ENCODE assay signal across 26 cellular contexts in genomic region chr10:118304521-118304920, GRCh38. TPM values are rescaled to one million over a fixed set of nuclear protein-coding genes. Genes with fewer than 3 reads are reported as not detected.
DNase-seq lines count a peak whose midpoint lies in the region; ATAC-seq, FAIRE-seq and TF ChIP-seq lines count a peak whose summit lies in the region.
"Had no signal": no experiment of that assay in that cellular context is flagged by ENCODE, and none has a peak within 500 bp of the region (broad histone marks: within the 10 kb centered on the region; RNA-seq: fewer than 3 reads in every experiment).

No MANE protein-coding gene starts in this region.

- CTCF ChIA-PET in GM12878 (lab: Yijun Ruan, JAX), result no interaction called here

- H3K36me3 ChIP-seq in GM12878 (ENCODE audit: control insufficient read depth in 2 of 2, insufficient read depth in 2 of 2, low read length in 1 of 2), result peaks cover 0 to 13% of the 10 kb centered on the region in 2 experiments; a peak in 3 of 4 replicates
- H3K36me3 ChIP-seq in small intestine (ENCODE audit: control insufficient read depth in 2 of 2, insufficient read depth in 2 of 2, low read length in 2 of 2), result peaks cover 0 to 4% of the 10 kb centered on the region in 2 donors

- intact Hi-C loops in GM12878 (cut with micrococcal nuclease; ENCODE audit: unreplicated experiment), result no loop called here

- no peak overlapping the region for H2AFZ ChIP-seq in GM12878 (ENCODE audit: control insufficient read depth, low read depth, low read length)

- DNase-seq in NCI-H69 (lab: John Stamatoyannopoulos, UW) (peak; percentile 77), GM12878 (ENCODE audit: low read depth, low spot score) (no peak), foreskin keratinocyte (peak; percentile 4 to 9), small intestine (peak; percentile 18), hepatic stellate cell (ENCODE audit: low spot score) (no peak), DMS53 treated with DMSO at 0.1 percent for 48 hours (lab: John Stamatoyannopoulos, UW; ENCODE audit: unreplicated experiment) (no peak)
- DNase-seq: Caco-2; CD4-positive, alpha-beta memory T cell; DMS79 treated with DMSO at 0.1 percent for 48 hours; GF-D8; Kasumi-1; NCI-H1092 treated with DMSO at 0.1 percent for 48 hours; NCI-H1436; NCI-H187; NCI-H2081 treated with DMSO at 0.1 percent for 48 hours; NCI-H2171; NCI-H226; NCI-H524 treated with DMSO at 0.1 percent for 48 hours; SHP77 had no signal

- TF ChIP-seq RAD21 in GM12878 (IDR thresholded peaks at IDR 0.05; ENCODE audit: insufficient read depth, low read depth, low read length), result no peak

- RAD21 ChIA-PET in GM12878 (lab: Charles Lee; ENCODE audit: unreplicated experiment), result no interaction called here

- no peak overlapping the region for H3K9ac ChIP-seq in GM12878 (ENCODE audit: control insufficient read depth, insufficient read depth, low read length)

- H3K9me3 ChIP-seq in GM12878 (replicated peaks; ENCODE audit: control insufficient read depth, insufficient read depth, low read length) (no peaks in the 10 kb centered on the region), small intestine (ENCODE audit: control insufficient read depth, low read depth) (no peaks in the 10 kb centered on the region)
- H3K9me3 ChIP-seq: Caco-2 had no signal

- in situ Hi-C loops in GM12878 (cut with MboI), result no loop called here

- TF ChIP-seq CTCF in GM12878 (IDR thresholded peaks at IDR 0.05 in 2 of 3, conservative IDR thresholded peaks at IDR 0.05 in 1 of 3; ENCODE audit: control insufficient read depth in 2 of 3, extremely low read depth in 1 of 3, insufficient read depth in 1 of 3, low read depth in 3 of 3, low read length in 3 of 3) (no peak), foreskin keratinocyte (conservative IDR thresholded peaks at IDR 0.05) (no peak)

- H3K79me2 ChIP-seq in GM12878 (ENCODE audit: control insufficient read depth, insufficient read depth, low read length), result no peaks in the 10 kb centered on the region

- H3K4me1 ChIP-seq in GM12878 (ENCODE audit: control insufficient read depth, insufficient read depth, low read length), result no peaks in the 10 kb centered on the region
- peaks cover 4% of the 10 kb centered on the region for H3K4me1 ChIP-seq in foreskin keratinocyte
- H3K4me1 ChIP-seq in small intestine (ENCODE audit: control insufficient read depth in 2 of 2, insufficient read depth in 1 of 2, low read depth in 1 of 2, low read length in 1 of 2), result no peaks in the 10 kb centered on the region
- H3K4me1 ChIP-seq: Caco-2 had no signal

- 98% methylated on average over 6 of the region's 6 CpGs for WGBS in GM12878 (ENCODE audit: insufficient coverage, insufficient replicate concordance, low lambda C conversion rate, missing lambda C conversion rate)
- 87 to 93% (median 92%) methylated on average over 6 of the region's 6 CpGs for WGBS in small intestine, 3 donors

- FAIRE-seq in GM12878 (lab: Jason Lieb, UNC) (no peak), small intestine (lab: Jason Lieb, UNC) (no peak)
- FAIRE-seq: GM19239, H54, HTR-8/SVneo, K562 had no signal

- H3K4me3 ChIP-seq in GM12878 (no peak overlapping the region), small intestine (ENCODE audit: low read depth in 1 of 2, low read length in 2 of 2) (no peak overlapping the region)
- H3K4me3 ChIP-seq: K562 had no signal

- no peak; the same call in 1 of the 2 replicates for TF ChIP-seq POLR2A in GM12878 (IDR thresholded peaks at IDR 0.05; ENCODE audit: low read depth, low read length)

- no peak overlapping the region for H3K27ac ChIP-seq in GM12878 (ENCODE audit: control insufficient read depth, insufficient read depth)
- H3K27ac ChIP-seq in foreskin keratinocyte, result no peak overlapping the region
- H3K27ac ChIP-seq in small intestine (ENCODE audit: low read depth in 1 of 2, low read length in 1 of 2), result no peak overlapping the region
- H3K27ac ChIP-seq: RWPE1 had no signal

- no peaks in the 10 kb centered on the region for H4K20me1 ChIP-seq in GM12878 (ENCODE audit: control insufficient read depth, insufficient read depth)

- no peak for ATAC-seq in GM12878
- ATAC-seq in foreskin keratinocyte, result peak; percentile 23
- no peak for ATAC-seq in HG02840 (IDR thresholded peaks at IDR 0.05; ENCODE audit: low FRiP score, unreplicated experiment)
- ATAC-seq: K562, Panc1 had no signal

- no peak for TF ChIP-seq EP300 in GM12878 (IDR thresholded peaks at IDR 0.05; ENCODE audit: borderline replicate concordance in 1 of 2, control insufficient read depth in 1 of 2, low read depth in 2 of 2, low read length in 2 of 2)

- H3K4me2 ChIP-seq in GM12878 (ENCODE audit: control insufficient read depth, insufficient read depth), result no peak overlapping the region

- SMC1A ChIA-PET in GM12878 (lab: Charles Lee; ENCODE audit: uncharacterized antibody, unreplicated experiment), result interaction anchor here (0.9 kb wide), 1 partner anchor 13 kb away, joined by 3 read pairs; no protein-coding TSS in a partner anchor

- H3K27me3 ChIP-seq in GM12878 (replicated peaks in 1 of 2; ENCODE audit: control insufficient read depth in 2 of 2, insufficient read depth in 2 of 2, low read length in 1 of 2), result no peaks in the 10 kb centered on the region
- H3K27me3 ChIP-seq in foreskin keratinocyte, result no peaks in the 10 kb centered on the region
- H3K27me3 ChIP-seq in small intestine (ENCODE audit: control insufficient read depth in 2 of 2, insufficient read depth in 2 of 2, low read length in 2 of 2), result no peaks in the 10 kb centered on the region

- POLR2A ChIA-PET in GM12878 (lab: Charles Lee), result no interaction called here

- BruUV-seq in GM12878 (replicated peaks; lab: Mats Ljungman, UMichigan), result no TSS peak

TF ChIP-seq in GM12878, 131 proteins besides CTCF, POLR2A, EP300 and RAD21:
- no peak for TF ChIP-seq ATF3 (IDR thresholded peaks at IDR 0.05; ENCODE audit: borderline replicate concordance, extremely low read depth, low read depth, low read length)
- TF ChIP-seq ZNF217 (IDR thresholded peaks at IDR 0.05), result no peak
- no peak for TF ChIP-seq RAD51 (IDR thresholded peaks at IDR 0.05)
- TF ChIP-seq BCL3 (IDR thresholded peaks at IDR 0.05; ENCODE audit: borderline replicate concordance, insufficient read depth, low read depth, low read length, poor library complexity, severe bottlenecking), result peak; percentile 27
- TF ChIP-seq YY1 (IDR thresholded peaks at IDR 0.05; ENCODE audit: low read depth, low read length), result no peak
- no peak for TF ChIP-seq MAX (IDR thresholded peaks at IDR 0.05; ENCODE audit: low read depth, low read length)
- TF ChIP-seq NRF1 (conservative IDR thresholded peaks at IDR 0.05; ENCODE audit: low read depth, low read length), result no peak
- TF ChIP-seq IKZF1 (conservative IDR thresholded peaks at IDR 0.05), result no peak
- no peak for TF ChIP-seq TBL1XR1 (IDR thresholded peaks at IDR 0.05; ENCODE audit: low read depth, low read length)

RNA-seq across cellular contexts. Expression of gene FAM204A, which starts 37.6 kb away (rescaled TPM):
- 95.6 and 97.4 TPM in 2 replicates for total RNA-seq in GM12878 (2013; cell fraction: nucleolus; rRNA removed)
- total RNA-seq in GM12878 (2014; rRNA removed) (24.5 and 30.8 TPM in 2 replicates), GM12878 (2014; rRNA removed; fragmentation: Illumina TruSeq; extraction: Trizol) (73.8 and 78.0 TPM in 2 replicates), GM12878 (2021) (53.7 and 57.6 TPM in 2 replicates), foreskin keratinocyte (76.5 and 84.3 TPM in 2 replicates)
- 15.3 TPM for polyA plus RNA-seq in GM12878 (2011; ENCODE audit: low read depth)
- polyA plus RNA-seq in GM12878 (2011; rRNA removed) (33.0 and 59.5 TPM in 2 replicates), GM12878 (2014; fragmentation: Illumina TruSeq; extraction: Trizol) (68.1 and 92.0 TPM in 2 replicates), GM12878 (2014; fragmentation: Nextera tagmentation; extraction: Ambion mirVana) (10 to 100 TPM; 87.2 to 96.0 TPM), GM12878 (2014; rRNA removed) (35.5 and 41.0 TPM in 2 replicates), GM12878 (2016; fragmentation: Nextera tagmentation; extraction: Ambion mirVana) (10 to 100 TPM; 67.2 to 75.9 TPM), foreskin keratinocyte (41.4 and 49.8 TPM in 2 replicates), small intestine (10 to 100 TPM; 32.9 to 49.4 (median 49.1) TPM)
- polyA plus RNA-seq in GM12878 (2011; cell fraction: cytosol; rRNA removed), result 14.4 and 17.2 TPM in 2 replicates
- 21.3 and 26.3 TPM in 2 replicates for polyA plus RNA-seq in GM12878 (2011; cell fraction: nucleus; rRNA removed)
- 40.1 and 43.1 TPM in 2 replicates for polyA plus RNA-seq in GM12878 (2012)
- 23.3 and 37.2 TPM in 2 replicates for polyA minus RNA-seq in GM12878 (2011; rRNA and poly(A)+ RNA removed)
- 13.8 and 14.3 TPM in 2 replicates for polyA minus RNA-seq in GM12878 (2011; cell fraction: cytosol; rRNA and poly(A)+ RNA removed)
- 35.4 and 45.3 TPM in 2 replicates for polyA minus RNA-seq in GM12878 (2011; cell fraction: nucleus; rRNA and poly(A)+ RNA removed)

Comparison
In these comparisons a context has a peak if more than half of its experiments do, and no peak if none do; other contexts are left out.
1. DNase-seq: peak in NCI-H69 (single experiment), foreskin keratinocyte (2 of 2) and small intestine (single experiment); none in GM12878 (single experiment), hepatic stellate cell (single experiment) and DMS53 treated with DMSO at 0.1 percent for 48 hours (single experiment).